In genomic region chr9:120892177-120892747, GRCh38 we compare ENCODE assay signal across 1 cellular context.
A peak's percentile ranks its signal among the peaks of the same experiment; 100 is the strongest.
TF ChIP-seq lines count a peak whose summit lies in the region.

No MANE protein-coding gene starts in this region.

TF ChIP-seq in HepG2, 621 proteins besides CTCF, POLR2A, EP300 and RAD21:
- TF ChIP-seq SSRP1 (CRISPR knock-in tag; IDR thresholded peaks at IDR 0.05): no peak
- 0 out of 2 replicates have a peak, but pooled peaks have one; percentile 13 for TF ChIP-seq NR2F6 (IDR thresholded peaks at IDR 0.05)
- TF ChIP-seq NR2F6 (CRISPR knock-in tag; IDR thresholded peaks at IDR 0.05): no peak
